ENCODE assay signal across 8 cellular contexts in the genomic region with DNA sequence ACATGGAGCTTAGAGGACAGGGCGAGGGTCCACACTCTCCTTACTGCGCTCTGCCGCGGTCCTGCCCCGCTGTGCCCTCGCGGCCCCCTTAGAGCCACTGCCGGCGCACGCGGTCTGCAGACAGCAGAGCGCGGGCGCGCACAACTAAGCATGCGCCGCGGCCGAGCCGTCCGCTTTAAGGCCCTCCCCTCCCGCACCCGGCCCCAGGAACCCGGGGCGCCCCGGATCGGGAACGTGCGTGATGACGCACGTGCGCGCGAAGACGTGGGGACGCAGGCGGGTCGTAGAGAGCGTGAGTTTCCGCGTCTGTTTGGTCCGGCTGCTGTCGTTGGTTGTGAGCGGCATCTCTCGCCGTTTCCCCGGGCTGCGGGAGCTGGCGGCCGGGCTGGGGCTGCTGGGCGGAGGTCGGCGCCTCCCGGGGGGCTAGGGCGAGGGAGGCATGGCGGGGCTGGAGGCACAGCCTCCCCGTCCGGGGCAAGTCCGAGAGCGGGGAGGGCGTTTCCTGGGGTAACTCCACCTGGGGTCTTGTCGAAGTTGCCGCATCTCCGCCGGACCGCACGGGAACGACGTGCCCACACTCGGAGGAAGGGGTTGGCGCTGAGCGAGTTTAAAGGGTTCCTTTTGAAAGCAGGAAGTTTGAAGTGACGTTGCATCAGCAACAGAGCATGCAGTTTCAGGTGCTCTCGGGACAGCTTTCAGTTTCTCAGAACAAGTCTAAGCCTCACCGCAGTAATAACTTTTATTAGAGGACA. TPM values are rescaled to one million over a fixed set of nuclear protein-coding genes. Genes with fewer than 3 reads are reported as not detected.
A peak's percentile ranks its signal among the peaks of the same experiment; 100 is the strongest.
DNase-seq lines count a peak whose midpoint lies in the region; ATAC-seq, FAIRE-seq and TF ChIP-seq lines count a peak whose summit lies in the region.

Gene RHBDD1, plus strand, starts transcription at position 259 of the 752 bp plus-strand sequence. CDS start 28,640 bp downstream, outside the sequence.

- intact Hi-C loops in endothelial cell of umbilical vein (cut with micrococcal nuclease): loop anchor here (1.0 to 5.0 kb wide), 4 partner anchors 45 to 1099 kb away; no protein-coding TSS in a partner anchor

- dilution Hi-C loops in endothelial cell of umbilical vein (cut with MboI; ENCODE audit: extremely low pct_ligation_motif_present, low sequenced_read_pairs): no loop called here

- H3K9me3 ChIP-seq in HUES48 (ENCODE audit: control insufficient read depth, insufficient read depth, low read length): no peaks in the 10 kb centered on the region
- H3K9me3 ChIP-seq in OCI-LY3 (ENCODE audit: insufficient read depth, low read length): no peaks in the 10 kb centered on the region
- no peaks in the 10 kb centered on the region for H3K9me3 ChIP-seq in endothelial cell of umbilical vein (replicated peaks; ENCODE audit: control insufficient read depth, insufficient read depth, low read length)

- peak; percentile 75 for FAIRE-seq in endothelial cell of umbilical vein (lab: Jason Lieb, UNC)

- TF ChIP-seq POLR2A in endothelial cell of umbilical vein (IDR thresholded peaks at IDR 0.05; ENCODE audit: low read depth, low read length): peak; percentile 67

- H3K79me2 ChIP-seq in OCI-LY3 (ENCODE audit: low read length) (peaks cover 36% of the 10 kb centered on the region), endothelial cell of umbilical vein (ENCODE audit: control insufficient read depth, insufficient read depth, low read length) (peaks cover 2% of the 10 kb centered on the region)

- H3K4me2 ChIP-seq in OCI-LY3 (ENCODE audit: low read length) (peak within 1 kb of the TSS; percentile 97), endothelial cell of umbilical vein (ENCODE audit: insufficient read depth, low read length) (peak within 1 kb of the TSS; percentile 80)

- POLR2A ChIA-PET in endothelial cell of umbilical vein (lab: Charles Lee): interaction anchor here (0.6 kb wide), 1 partner anchor 1171 kb away, joined by 3 read pairs; no protein-coding TSS in a partner anchor

- H3K27me3 ChIP-seq in HUES48 (ENCODE audit: control insufficient read depth, insufficient read depth, low read length): peaks cover 4% of the 10 kb centered on the region; the same call in 1 of the 2 replicates
- H3K27me3 ChIP-seq in OCI-LY3 (ENCODE audit: low read depth, low read length): no peaks in the 10 kb centered on the region
- H3K27me3 ChIP-seq in endothelial cell of umbilical vein (ENCODE audit: control insufficient read depth in 2 of 2, insufficient read depth in 2 of 2, low read length in 2 of 2): no peaks in the 10 kb centered on the region

- H3K4me1 ChIP-seq in HUES48 (ENCODE audit: control insufficient read depth, insufficient read depth, low read length) (peaks cover 15% of the 10 kb centered on the region), OCI-LY3 (ENCODE audit: low read length) (peaks cover 27% of the 10 kb centered on the region), endothelial cell of umbilical vein (ENCODE audit: control insufficient read depth, extremely low read depth, insufficient read depth, low read length) (peaks cover 16% of the 10 kb centered on the region)

- H3K36me3 ChIP-seq in HUES48 (ENCODE audit: control insufficient read depth, insufficient read depth, low read length) (peaks cover 7% of the 10 kb centered on the region; the same call in 1 of the 2 replicates), OCI-LY3 (replicated peaks; ENCODE audit: low read depth, low read length) (peaks cover 6% of the 10 kb centered on the region), endothelial cell of umbilical vein (ENCODE audit: control insufficient read depth in 2 of 2, extremely low read depth in 1 of 2, insufficient read depth in 2 of 2, low read length in 2 of 2) (no peaks in the 10 kb centered on the region)

- BruUV-seq in endothelial cell of umbilical vein (replicated peaks; lab: Mats Ljungman, UMichigan): TSS peak; percentile 61

- peak within 1 kb of the TSS; percentile 89 for H2AFZ ChIP-seq in OCI-LY3 (ENCODE audit: low read depth, low read length)
- H2AFZ ChIP-seq in endothelial cell of umbilical vein (ENCODE audit: low read depth, low read length): peak within 1 kb of the TSS; percentile 86

- H3K9ac ChIP-seq in HUES48 (ENCODE audit: low read depth, low read length) (peak within 1 kb of the TSS; percentile 81), OCI-LY3 (ENCODE audit: low read length) (peak within 1 kb of the TSS; percentile 99), endothelial cell of umbilical vein (replicated peaks; ENCODE audit: extremely low read depth, insufficient read depth, low read length) (peak within 1 kb of the TSS; percentile 77)

- H3K27ac ChIP-seq in HUES48 (ENCODE audit: low read depth, low read length): peak within 1 kb of the TSS; percentile 84
- peak within 1 kb of the TSS; percentile 100 for H3K27ac ChIP-seq in OCI-LY3 (ENCODE audit: low read length)
- peak within 1 kb of the TSS; percentile 84 for H3K27ac ChIP-seq in endothelial cell of umbilical vein (ENCODE audit: insufficient read depth, low read depth, low read length)

- CTCF ChIA-PET in endothelial cell of umbilical vein (lab: Charles Lee): interaction anchor here (0.9 to 1.6 kb wide), 5 partner anchors 11 to 1171 kb away, joined by 3 to 12 read pairs (median 4); no protein-coding TSS in a partner anchor

- in situ Hi-C loops in Caki2 (cut with HindIII; ENCODE audit: low pct_unique_long_range_greater_than_20kb, low sequenced_read_pairs): no loop called here

- H3K4me3 ChIP-seq in HUES48 (ENCODE audit: low read depth, low read length) (peak within 1 kb of the TSS; percentile 70), OCI-LY3 (ENCODE audit: low read length) (peak within 1 kb of the TSS; percentile 99), endothelial cell of umbilical vein (replicated peaks in 1 of 3; ENCODE audit: insufficient read depth in 1 of 3, low read depth in 1 of 3, low read length in 3 of 3) (peak within 1 kb of the TSS; percentile 74 to 84 (median 82))

- peak; percentile 81 for ATAC-seq in GM21390 (IDR thresholded peaks at IDR 0.05; ENCODE audit: unreplicated experiment)

- H3K9me1 ChIP-seq in endothelial cell of umbilical vein (replicated peaks; ENCODE audit: control insufficient read depth, extremely low read depth, insufficient read depth, low read length): no peaks in the 10 kb centered on the region

- TF ChIP-seq CTCF in OCI-LY3 (IDR thresholded peaks at IDR 0.05; ENCODE audit: low read depth, low read length): no peak
- TF ChIP-seq CTCF in endothelial cell of umbilical vein (IDR thresholded peaks at IDR 0.05; ENCODE audit: extremely low read depth in 1 of 2, insufficient read depth in 1 of 2, low read depth in 1 of 2, low read length in 2 of 2): no peak

- DNase-seq in Caki2 (ENCODE audit: low read depth) (peak; percentile 93), activated T-cell treated with anti-CD3 and anti-CD28 coated beads for 1 hour (ENCODE audit: low read depth) (peak; percentile 90), endothelial cell of umbilical vein (ENCODE audit: low read depth, low spot score) (peak; percentile 93), middle frontal gyrus (ENCODE audit: extremely low spot score, low spot score) (peak; percentile 91)
- DNase-seq in stimulated activated CD8-positive, alpha-beta memory T cell treated with anti-CD3 and anti-CD28 coated beads, Interleukin-2, amount 100 ng/mL, for 48 hours (ENCODE audit: low read depth in 2 of 2): peak; percentile 91 to 92

- no peaks in the 10 kb centered on the region for H4K20me1 ChIP-seq in OCI-LY3 (ENCODE audit: insufficient read depth, low read length)
- H4K20me1 ChIP-seq in endothelial cell of umbilical vein (replicated peaks; ENCODE audit: control insufficient read depth, extremely low read depth, insufficient read depth, low read length): no peaks in the 10 kb centered on the region

TF ChIP-seq in endothelial cell of umbilical vein, 7 proteins besides CTCF, POLR2A, EP300 and RAD21:
- TF ChIP-seq EZH2 (IDR thresholded peaks at IDR 0.05; ENCODE audit: borderline replicate concordance, low read depth, low read length, severe bottlenecking) (no peak), JUN (IDR thresholded peaks at IDR 0.05; ENCODE audit: borderline replicate concordance, insufficient read depth, insufficient read length, low read depth) (no peak), GATA2 (IDR thresholded peaks at IDR 0.05; ENCODE audit: insufficient read depth, insufficient read length, low read depth, low read length) (no peak), POLR2AphosphoS5 (IDR thresholded peaks at IDR 0.05; ENCODE audit: insufficient read depth, low read depth, low read length) (peak; percentile 87), FOS (IDR thresholded peaks at IDR 0.05; ENCODE audit: borderline replicate concordance, insufficient read depth, low read length) (peak; percentile 26), MYC (IDR thresholded peaks at IDR 0.05; ENCODE audit: low read depth, low read length) (peak; percentile 2)
- TF ChIP-seq, protein P1, sequence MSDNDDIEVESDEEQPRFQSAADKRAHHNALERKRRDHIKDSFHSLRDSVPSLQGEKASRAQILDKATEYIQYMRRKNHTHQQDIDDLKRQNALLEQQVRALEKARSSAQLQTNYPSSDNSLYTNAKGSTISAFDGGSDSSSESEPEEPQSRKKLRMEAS (IDR thresholded peaks at IDR 0.05; ENCODE audit: insufficient read depth, insufficient read length): peak; percentile 91

RNA-seq across cellular contexts. Expression of gene RHBDD1, which starts in this region (rescaled TPM):
- 7.4 and 8.6 TPM in 2 replicates for total RNA-seq in Caki2 (2014; rRNA removed; shearing (Covaris generic); ENCODE audit: low replicate concordance)
- 16.1 and 19.4 TPM in 2 replicates for total RNA-seq in endothelial cell of umbilical vein
- 6.4 and 6.8 TPM in 2 replicates for polyA plus RNA-seq in endothelial cell of umbilical vein
- polyA plus RNA-seq in endothelial cell of umbilical vein (2011; cell fraction: cytosol; rRNA removed): 5.7 and 6.1 TPM in 2 replicates
- polyA plus RNA-seq in endothelial cell of umbilical vein (2011; cell fraction: nucleus; rRNA removed): 10.2 and 10.6 TPM in 2 replicates
- 11.6 and 14.2 TPM in 2 replicates for polyA plus RNA-seq in endothelial cell of umbilical vein (2012)
- polyA minus RNA-seq in endothelial cell of umbilical vein: 26.2 and 35.5 TPM in 2 replicates
- polyA minus RNA-seq in endothelial cell of umbilical vein (2011; cell fraction: cytosol; rRNA and poly(A)+ RNA removed): 6.5 TPM
- 37.7 and 54.9 TPM in 2 replicates for polyA minus RNA-seq in endothelial cell of umbilical vein (2011; cell fraction: nucleus; rRNA and poly(A)+ RNA removed)

Comparison
In these comparisons a context has a peak if more than half of its experiments do, and no peak if none do; other contexts are left out.
1. Peak in every context shown above with its lines: DNase-seq, ATAC-seq, H3K4me3 ChIP-seq and H3K27ac ChIP-seq.